Comparison of ENCODE assay signal across 9 cellular contexts in the genomic region with DNA sequence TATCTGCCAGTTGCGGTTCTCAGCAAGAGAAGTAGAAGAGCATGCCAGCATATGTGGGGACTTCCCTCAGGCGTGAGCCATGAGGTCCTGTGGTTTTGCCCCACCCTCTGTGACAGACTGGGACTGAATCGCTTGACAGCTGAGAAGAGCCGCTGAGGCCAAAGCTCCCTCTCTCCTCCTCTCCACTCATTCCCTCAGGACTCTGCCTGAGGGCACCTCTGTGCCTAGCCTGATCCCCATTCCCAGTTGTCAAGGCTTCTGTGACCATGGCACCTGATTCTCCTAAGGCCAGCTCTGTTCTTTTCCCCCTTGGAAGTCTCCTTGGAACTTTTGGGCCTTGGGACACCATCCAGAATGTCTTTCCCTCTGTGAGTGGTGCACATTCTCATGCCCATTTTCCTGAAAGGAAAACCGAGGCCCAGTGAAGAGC. TPM values are rescaled to one million over a fixed set of nuclear protein-coding genes. Genes with fewer than 3 reads are reported as not detected.
A peak's percentile ranks its signal among the peaks of the same experiment; 100 is the strongest.
DNase-seq lines count a peak whose midpoint lies in the region; ATAC-seq and TF ChIP-seq lines count a peak whose summit lies in the region.
"Had no signal": no experiment of that assay in that cellular context is flagged by ENCODE, and none has a peak within 500 bp of the region (broad histone marks: within the 10 kb centered on the region; RNA-seq: fewer than 3 reads in every experiment).

No MANE protein-coding gene starts in this region.

- peak overlapping the region; percentile 60 for H3K4me3 Mint-ChIP-seq in stimulated activated memory B cell treated with anti-CD40 and anti-IgM and Interleukin-4, amounts not matched to agents 10 μg/mL and 1 μg/mL and 100 μg/mL, for 72 hours
- H3K4me3 Mint-ChIP-seq in WTC11: no peak overlapping the region
- H3K4me3 Mint-ChIP-seq: nephron had no signal

- TF ChIP-seq CTCF in WTC11 (IDR thresholded peaks at IDR 0.05): no peak

- POLR2A ChIA-PET in WTC11 (lab: Charles Lee): no interaction called here

- DNase-seq in GF-D8 (lab: John Stamatoyannopoulos, UW): peak; percentile 52
- DNase-seq in activated CD4-positive, alpha-beta T cell treated with anti-CD3 and anti-CD28 coated beads for 48 hours: peak; percentile 74
- no peak for DNase-seq in left cardiac atrium
- no peak for DNase-seq in NCI-H2196 treated with DMSO at 0.1 percent for 48 hours (lab: John Stamatoyannopoulos, UW; ENCODE audit: unreplicated experiment)
- DNase-seq in WTC11 (ENCODE audit: low spot score): no peak

- no peaks in the 10 kb centered on the region for H3K36me3 Mint-ChIP-seq in stimulated activated memory B cell treated with anti-CD40 and anti-IgM and Interleukin-4, amounts not matched to agents 10 μg/mL and 1 μg/mL and 100 μg/mL, for 72 hours
- no peaks in the 10 kb centered on the region for H3K36me3 Mint-ChIP-seq in WTC11

- no peaks in the 10 kb centered on the region for H3K9me3 Mint-ChIP-seq in stimulated activated memory B cell treated with anti-CD40 and anti-IgM and Interleukin-4, amounts not matched to agents 10 μg/mL and 1 μg/mL and 100 μg/mL, for 72 hours
- peaks cover 7% of the 10 kb centered on the region for H3K9me3 Mint-ChIP-seq in WTC11

- CTCF ChIA-PET in WTC11 (lab: Charles Lee): interaction anchor here (1.4 kb wide), 1 partner anchor 274 kb away, joined by 3 read pairs; no protein-coding TSS in a partner anchor

- intact Hi-C loops in left cardiac atrium (cut with DNase I): no loop called here

- H3K27me3 Mint-ChIP-seq in stimulated activated memory B cell treated with anti-CD40 and anti-IgM and Interleukin-4, amounts not matched to agents 10 μg/mL and 1 μg/mL and 100 μg/mL, for 72 hours: peaks cover 12% of the 10 kb centered on the region
- peaks cover 3% of the 10 kb centered on the region; the same call in 1 of the 2 replicates for H3K27me3 Mint-ChIP-seq in WTC11 (ENCODE audit: low read depth)

- peak overlapping the region; percentile 72 for H3K27ac Mint-ChIP-seq in stimulated activated memory B cell treated with anti-CD40 and anti-IgM and Interleukin-4, amounts not matched to agents 10 μg/mL and 1 μg/mL and 100 μg/mL, for 72 hours
- H3K27ac Mint-ChIP-seq in WTC11: no peak overlapping the region

- peaks cover 22% of the 10 kb centered on the region for H3K4me1 Mint-ChIP-seq in stimulated activated memory B cell treated with anti-CD40 and anti-IgM and Interleukin-4, amounts not matched to agents 10 μg/mL and 1 μg/mL and 100 μg/mL, for 72 hours
- H3K4me1 Mint-ChIP-seq in WTC11: peaks cover 14% of the 10 kb centered on the region

- ATAC-seq in HG02852 (IDR thresholded peaks at IDR 0.05; ENCODE audit: unreplicated experiment) (peak; percentile 67), left cardiac atrium (peak; percentile 62 to 69), HG03520 (IDR thresholded peaks at IDR 0.05; ENCODE audit: unreplicated experiment) (no peak), WTC11 (no peak)
- peak; percentile 94 for ATAC-seq in stimulated activated memory B cell treated with anti-CD40 and anti-IgM and Interleukin-4, amounts not matched to agents 10 μg/mL and 1 μg/mL and 100 μg/mL, for 72 hours

TF ChIP-seq in WTC11, 78 proteins besides CTCF, POLR2A, EP300 and RAD21 (continues in another document):
- TF ChIP-seq MYBL2 (CRISPR knock-in tag; IDR thresholded peaks at IDR 0.05) (no peak), ZNF396 (CRISPR knock-in tag; IDR thresholded peaks at IDR 0.05; ENCODE audit: borderline replicate concordance) (no peak), KAT7 (CRISPR knock-in tag; IDR thresholded peaks at IDR 0.05; ENCODE audit: borderline replicate concordance) (no peak), SOX15 (CRISPR knock-in tag; IDR thresholded peaks at IDR 0.05) (no peak), ZBTB21 (CRISPR knock-in tag; IDR thresholded peaks at IDR 0.05; ENCODE audit: borderline replicate concordance) (no peak), RELA (CRISPR knock-in tag; IDR thresholded peaks at IDR 0.05; ENCODE audit: borderline replicate concordance) (no peak)
- TF ChIP-seq, protein P1, sequence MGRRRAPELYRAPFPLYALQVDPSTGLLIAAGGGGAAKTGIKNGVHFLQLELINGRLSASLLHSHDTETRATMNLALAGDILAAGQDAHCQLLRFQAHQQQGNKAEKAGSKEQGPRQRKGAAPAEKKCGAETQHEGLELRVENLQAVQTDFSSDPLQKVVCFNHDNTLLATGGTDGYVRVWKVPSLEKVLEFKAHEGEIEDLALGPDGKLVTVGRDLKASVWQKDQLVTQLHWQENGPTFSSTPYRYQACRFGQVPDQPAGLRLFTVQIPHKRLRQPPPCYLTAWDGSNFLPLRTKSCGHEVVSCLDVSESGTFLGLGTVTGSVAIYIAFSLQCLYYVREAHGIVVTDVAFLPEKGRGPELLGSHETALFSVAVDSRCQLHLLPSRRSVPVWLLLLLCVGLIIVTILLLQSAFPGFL (CRISPR knock-in tag; IDR thresholded peaks at IDR 0.05; ENCODE audit: borderline replicate concordance): no peak
- TF ChIP-seq, protein P2, sequence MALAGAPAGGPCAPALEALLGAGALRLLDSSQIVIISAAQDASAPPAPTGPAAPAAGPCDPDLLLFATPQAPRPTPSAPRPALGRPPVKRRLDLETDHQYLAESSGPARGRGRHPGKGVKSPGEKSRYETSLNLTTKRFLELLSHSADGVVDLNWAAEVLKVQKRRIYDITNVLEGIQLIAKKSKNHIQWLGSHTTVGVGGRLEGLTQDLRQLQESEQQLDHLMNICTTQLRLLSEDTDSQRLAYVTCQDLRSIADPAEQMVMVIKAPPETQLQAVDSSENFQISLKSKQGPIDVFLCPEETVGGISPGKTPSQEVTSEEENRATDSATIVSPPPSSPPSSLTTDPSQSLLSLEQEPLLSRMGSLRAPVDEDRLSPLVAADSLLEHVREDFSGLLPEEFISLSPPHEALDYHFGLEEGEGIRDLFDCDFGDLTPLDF (CRISPR knock-in tag; IDR thresholded peaks at IDR 0.05): no peak
- TF ChIP-seq, protein P3, sequence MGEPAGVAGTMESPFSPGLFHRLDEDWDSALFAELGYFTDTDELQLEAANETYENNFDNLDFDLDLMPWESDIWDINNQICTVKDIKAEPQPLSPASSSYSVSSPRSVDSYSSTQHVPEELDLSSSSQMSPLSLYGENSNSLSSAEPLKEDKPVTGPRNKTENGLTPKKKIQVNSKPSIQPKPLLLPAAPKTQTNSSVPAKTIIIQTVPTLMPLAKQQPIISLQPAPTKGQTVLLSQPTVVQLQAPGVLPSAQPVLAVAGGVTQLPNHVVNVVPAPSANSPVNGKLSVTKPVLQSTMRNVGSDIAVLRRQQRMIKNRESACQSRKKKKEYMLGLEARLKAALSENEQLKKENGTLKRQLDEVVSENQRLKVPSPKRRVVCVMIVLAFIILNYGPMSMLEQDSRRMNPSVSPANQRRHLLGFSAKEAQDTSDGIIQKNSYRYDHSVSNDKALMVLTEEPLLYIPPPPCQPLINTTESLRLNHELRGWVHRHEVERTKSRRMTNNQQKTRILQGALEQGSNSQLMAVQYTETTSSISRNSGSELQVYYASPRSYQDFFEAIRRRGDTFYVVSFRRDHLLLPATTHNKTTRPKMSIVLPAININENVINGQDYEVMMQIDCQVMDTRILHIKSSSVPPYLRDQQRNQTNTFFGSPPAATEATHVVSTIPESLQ (CRISPR knock-in tag; IDR thresholded peaks at IDR 0.05): no peak
- TF ChIP-seq, protein P4, sequence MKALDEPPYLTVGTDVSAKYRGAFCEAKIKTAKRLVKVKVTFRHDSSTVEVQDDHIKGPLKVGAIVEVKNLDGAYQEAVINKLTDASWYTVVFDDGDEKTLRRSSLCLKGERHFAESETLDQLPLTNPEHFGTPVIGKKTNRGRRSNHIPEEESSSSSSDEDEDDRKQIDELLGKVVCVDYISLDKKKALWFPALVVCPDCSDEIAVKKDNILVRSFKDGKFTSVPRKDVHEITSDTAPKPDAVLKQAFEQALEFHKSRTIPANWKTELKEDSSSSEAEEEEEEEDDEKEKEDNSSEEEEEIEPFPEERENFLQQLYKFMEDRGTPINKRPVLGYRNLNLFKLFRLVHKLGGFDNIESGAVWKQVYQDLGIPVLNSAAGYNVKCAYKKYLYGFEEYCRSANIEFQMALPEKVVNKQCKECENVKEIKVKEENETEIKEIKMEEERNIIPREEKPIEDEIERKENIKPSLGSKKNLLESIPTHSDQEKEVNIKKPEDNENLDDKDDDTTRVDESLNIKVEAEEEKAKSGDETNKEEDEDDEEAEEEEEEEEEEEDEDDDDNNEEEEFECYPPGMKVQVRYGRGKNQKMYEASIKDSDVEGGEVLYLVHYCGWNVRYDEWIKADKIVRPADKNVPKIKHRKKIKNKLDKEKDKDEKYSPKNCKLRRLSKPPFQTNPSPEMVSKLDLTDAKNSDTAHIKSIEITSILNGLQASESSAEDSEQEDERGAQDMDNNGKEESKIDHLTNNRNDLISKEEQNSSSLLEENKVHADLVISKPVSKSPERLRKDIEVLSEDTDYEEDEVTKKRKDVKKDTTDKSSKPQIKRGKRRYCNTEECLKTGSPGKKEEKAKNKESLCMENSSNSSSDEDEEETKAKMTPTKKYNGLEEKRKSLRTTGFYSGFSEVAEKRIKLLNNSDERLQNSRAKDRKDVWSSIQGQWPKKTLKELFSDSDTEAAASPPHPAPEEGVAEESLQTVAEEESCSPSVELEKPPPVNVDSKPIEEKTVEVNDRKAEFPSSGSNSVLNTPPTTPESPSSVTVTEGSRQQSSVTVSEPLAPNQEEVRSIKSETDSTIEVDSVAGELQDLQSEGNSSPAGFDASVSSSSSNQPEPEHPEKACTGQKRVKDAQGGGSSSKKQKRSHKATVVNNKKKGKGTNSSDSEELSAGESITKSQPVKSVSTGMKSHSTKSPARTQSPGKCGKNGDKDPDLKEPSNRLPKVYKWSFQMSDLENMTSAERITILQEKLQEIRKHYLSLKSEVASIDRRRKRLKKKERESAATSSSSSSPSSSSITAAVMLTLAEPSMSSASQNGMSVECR (CRISPR knock-in tag; IDR thresholded peaks at IDR 0.05; ENCODE audit: borderline replicate concordance): no peak
- TF ChIP-seq, protein P5, sequence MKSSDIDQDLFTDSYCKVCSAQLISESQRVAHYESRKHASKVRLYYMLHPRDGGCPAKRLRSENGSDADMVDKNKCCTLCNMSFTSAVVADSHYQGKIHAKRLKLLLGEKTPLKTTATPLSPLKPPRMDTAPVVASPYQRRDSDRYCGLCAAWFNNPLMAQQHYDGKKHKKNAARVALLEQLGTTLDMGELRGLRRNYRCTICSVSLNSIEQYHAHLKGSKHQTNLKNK (CRISPR knock-in tag; IDR thresholded peaks at IDR 0.05): no peak

RNA-seq across cellular contexts. Expression of a gene that starts 27.0 kb away (rescaled TPM):
- total RNA-seq in left cardiac atrium: 1 to 10 TPM in 1 of 2 donors, under 1 TPM in 1; 0.21 to 1.4 TPM
- 4.5 to 8.7 TPM (median 8.1 TPM) in 3 replicates for total RNA-seq in WTC11 (2021)

RNA-seq across cellular contexts. Expression of a gene that starts 30.2 kb away (rescaled TPM):
- not detected for total RNA-seq in left cardiac atrium
- not detected in 3 replicates for total RNA-seq in WTC11 (2021)

RNA-seq across cellular contexts. Expression of a gene that starts 56.4 kb away (rescaled TPM):
- total RNA-seq in left cardiac atrium: under 1 TPM; 0.27 to 0.58 TPM
- total RNA-seq in WTC11 (2021): 0.46 to 1.7 TPM (median 0.73 TPM) in 3 replicates

Comparison
In these comparisons a context has a peak if more than half of its experiments do, and no peak if none do; other contexts are left out.
1. DNase-seq: peak in GF-D8 (single experiment) and activated CD4-positive, alpha-beta T cell treated with anti-CD3 and anti-CD28 coated beads for 48 hours (single experiment); none in left cardiac atrium (single experiment), NCI-H2196 treated with DMSO at 0.1 percent for 48 hours (single experiment) and WTC11 (single experiment).
2. ATAC-seq: peak in HG02852 (single experiment), left cardiac atrium (2 of 2) and stimulated activated memory B cell treated with anti-CD40 and anti-IgM and Interleukin-4, amounts not matched to agents 10 μg/mL and 1 μg/mL and 100 μg/mL, for 72 hours (single experiment); none in HG03520 (single experiment) and WTC11 (single experiment).